Comparison of ENCODE assay signal across 16 cellular contexts in the genomic region with DNA sequence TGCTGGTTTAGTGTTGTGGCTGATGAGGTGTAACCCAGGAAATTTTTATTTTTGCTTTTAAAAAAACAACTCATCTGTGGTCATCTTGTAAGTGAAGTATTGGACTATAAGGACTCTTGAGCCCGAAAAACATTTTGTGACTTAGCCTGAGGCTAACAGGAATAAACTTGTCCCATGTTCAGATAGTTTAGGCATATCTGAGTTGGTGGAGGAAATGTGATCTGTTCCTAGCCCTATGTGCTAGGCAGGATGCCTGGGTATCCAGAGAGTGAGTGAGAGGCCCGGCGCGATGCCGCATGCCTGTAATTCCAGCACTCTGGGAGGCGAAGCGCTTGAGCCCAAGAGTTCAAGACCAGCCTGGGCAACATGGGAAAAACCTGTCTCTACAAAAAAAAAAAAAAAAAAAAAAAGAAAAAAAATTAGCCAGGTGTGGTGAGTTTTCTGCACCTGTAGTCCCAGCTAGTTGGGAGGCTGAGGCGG. TPM values are rescaled to one million over a fixed set of nuclear protein-coding genes. Genes with fewer than 3 reads are reported as not detected.
A peak's percentile ranks its signal among the peaks of the same experiment; 100 is the strongest.
DNase-seq lines count a peak whose midpoint lies in the region; ATAC-seq and TF ChIP-seq lines count a peak whose summit lies in the region.
"Had no signal": no experiment of that assay in that cellular context is flagged by ENCODE, and none has a peak within 500 bp of the region (broad histone marks: within the 10 kb centered on the region; RNA-seq: fewer than 3 reads in every experiment).

No MANE protein-coding gene starts in this region.

- H3K27ac Mint-ChIP-seq in stimulated activated naive CD8-positive, alpha-beta T cell treated with anti-CD3 and anti-CD28 coated beads, Interleukin-15, Interleukin-2, amounts not matched to agents 100 ng/mL and 50 ng/mL, for 24 hours: peak overlapping the region; percentile 54
- no peak overlapping the region for H3K27ac Mint-ChIP-seq in stimulated activated naive CD8-positive, alpha-beta T cell treated with anti-CD3 and anti-CD28 coated beads, Interleukin-15, amount 100 ng/mL, for 72 hours
- H3K27ac Mint-ChIP-seq: CD14-positive monocyte; T-helper 2 cell treated with Interferon-gamma antibody and Interleukin-4, amounts not matched to agents 5 μg/mL and 100 μg/mL, for 36 hours had no signal

- H3K36me3 ChIP-seq in ascending aorta (no peaks in the 10 kb centered on the region), kidney epithelial cell (ENCODE audit: control insufficient read depth, insufficient read depth, low read length) (no peaks in the 10 kb centered on the region)

- no peak for ATAC-seq in stimulated activated naive CD8-positive, alpha-beta T cell treated with anti-CD3 and anti-CD28 coated beads, Interleukin-15, amount 100 ng/mL, for 72 hours
- ATAC-seq: sciatic nerve had no signal

- DNase-seq in stimulated activated naive CD8-positive, alpha-beta T cell treated with anti-CD3 and anti-CD28 coated beads, Interleukin-15, amount 100 ng/mL, for 72 hours: no peak
- DNase-seq in ascending aorta (ENCODE audit: low spot score in 2 of 2) (no peak), kidney epithelial cell (ENCODE audit: low read depth) (no peak), NCI-H2029 treated with DMSO at 0.1 percent for 48 hours (lab: John Stamatoyannopoulos, UW) (no peak), SHP77 treated with DMSO at 0.1 percent for 48 hours (lab: John Stamatoyannopoulos, UW) (no peak), kidney tubule cell (ENCODE audit: low spot score) (no peak)
- DNase-seq in stimulated activated naive CD4-positive, alpha-beta T cell (lab: John Stamatoyannopoulos, UW): no peak
- DNase-seq: activated CD8-positive, alpha-beta memory T cell treated with anti-CD3 and anti-CD28 coated beads, Interleukin-2, amount 50 U/mL, for 4 hours; caudate nucleus; foreskin melanocyte; NCI-H82 had no signal

- H3K4me3 Mint-ChIP-seq in stimulated activated naive CD8-positive, alpha-beta T cell treated with anti-CD3 and anti-CD28 coated beads, Interleukin-15, Interleukin-2, amounts not matched to agents 100 ng/mL and 50 ng/mL, for 24 hours: peak overlapping the region; percentile 91
- H3K4me3 Mint-ChIP-seq in stimulated activated naive CD8-positive, alpha-beta T cell treated with anti-CD3 and anti-CD28 coated beads, Interleukin-15, amount 100 ng/mL, for 72 hours: no peak overlapping the region
- H3K4me3 Mint-ChIP-seq: CD14-positive monocyte had no signal

- no peaks in the 10 kb centered on the region for H3K9me3 ChIP-seq in ascending aorta

- peak overlapping the region; percentile 70 to 82 for H3K27ac ChIP-seq in ascending aorta

- peaks cover 0 to 13% of the 10 kb centered on the region in 2 donors for H3K4me1 ChIP-seq in ascending aorta

- H3K4me1 Mint-ChIP-seq in stimulated activated naive CD8-positive, alpha-beta T cell treated with anti-CD3 and anti-CD28 coated beads, Interleukin-15, Interleukin-2, amounts not matched to agents 100 ng/mL and 50 ng/mL, for 24 hours (ENCODE audit: low read depth): peaks cover 59% of the 10 kb centered on the region
- peaks cover 52% of the 10 kb centered on the region for H3K4me1 Mint-ChIP-seq in stimulated activated naive CD8-positive, alpha-beta T cell treated with anti-CD3 and anti-CD28 coated beads, Interleukin-15, amount 100 ng/mL, for 72 hours

- H3K9me3 Mint-ChIP-seq in stimulated activated naive CD8-positive, alpha-beta T cell treated with anti-CD3 and anti-CD28 coated beads, Interleukin-15, Interleukin-2, amounts not matched to agents 100 ng/mL and 50 ng/mL, for 24 hours: no peaks in the 10 kb centered on the region
- no peaks in the 10 kb centered on the region for H3K9me3 Mint-ChIP-seq in stimulated activated naive CD8-positive, alpha-beta T cell treated with anti-CD3 and anti-CD28 coated beads, Interleukin-15, amount 100 ng/mL, for 72 hours
- H3K9me3 Mint-ChIP-seq: T-helper 2 cell treated with Interferon-gamma antibody and Interleukin-4, amounts not matched to agents 5 μg/mL and 100 μg/mL, for 36 hours had no signal

- H3K36me3 Mint-ChIP-seq in stimulated activated naive CD8-positive, alpha-beta T cell treated with anti-CD3 and anti-CD28 coated beads, Interleukin-15, Interleukin-2, amounts not matched to agents 100 ng/mL and 50 ng/mL, for 24 hours (ENCODE audit: low read depth): peaks cover 30% of the 10 kb centered on the region
- H3K36me3 Mint-ChIP-seq: CD14-positive monocyte had no signal

- intact Hi-C loops in ascending aorta (cut with DNase I): loop anchor here (5.0 kb wide), 1 partner anchor 33 kb away; no protein-coding TSS in a partner anchor

- H3K4me3 ChIP-seq in ascending aorta (no peak overlapping the region), kidney epithelial cell (ENCODE audit: low read depth, low read length) (peak overlapping the region; percentile 9)
- H3K4me3 ChIP-seq: lung had no signal

- no peak for TF ChIP-seq CTCF in ascending aorta (IDR thresholded peaks at IDR 0.05)
- no peak for TF ChIP-seq CTCF in kidney epithelial cell (IDR thresholded peaks at IDR 0.05; ENCODE audit: insufficient read depth, low read length, poor library complexity, severe bottlenecking)

- no peaks in the 10 kb centered on the region for H3K27me3 ChIP-seq in ascending aorta
- no peaks in the 10 kb centered on the region for H3K27me3 ChIP-seq in kidney epithelial cell (ENCODE audit: control insufficient read depth, insufficient read depth, low read length)

- no peaks in the 10 kb centered on the region for H3K27me3 Mint-ChIP-seq in stimulated activated naive CD8-positive, alpha-beta T cell treated with anti-CD3 and anti-CD28 coated beads, Interleukin-15, Interleukin-2, amounts not matched to agents 100 ng/mL and 50 ng/mL, for 24 hours
- no peaks in the 10 kb centered on the region for H3K27me3 Mint-ChIP-seq in stimulated activated naive CD8-positive, alpha-beta T cell treated with anti-CD3 and anti-CD28 coated beads, Interleukin-15, amount 100 ng/mL, for 72 hours

RNA-seq across cellular contexts. Expression of gene SMS, which starts 3.7 kb away (rescaled TPM):
- total RNA-seq in ascending aorta: 35.1 TPM
- total RNA-seq in kidney epithelial cell: 129 and 142 TPM in 2 replicates
